ENCODE assay signal across 1 cellular context in the genomic region with DNA sequence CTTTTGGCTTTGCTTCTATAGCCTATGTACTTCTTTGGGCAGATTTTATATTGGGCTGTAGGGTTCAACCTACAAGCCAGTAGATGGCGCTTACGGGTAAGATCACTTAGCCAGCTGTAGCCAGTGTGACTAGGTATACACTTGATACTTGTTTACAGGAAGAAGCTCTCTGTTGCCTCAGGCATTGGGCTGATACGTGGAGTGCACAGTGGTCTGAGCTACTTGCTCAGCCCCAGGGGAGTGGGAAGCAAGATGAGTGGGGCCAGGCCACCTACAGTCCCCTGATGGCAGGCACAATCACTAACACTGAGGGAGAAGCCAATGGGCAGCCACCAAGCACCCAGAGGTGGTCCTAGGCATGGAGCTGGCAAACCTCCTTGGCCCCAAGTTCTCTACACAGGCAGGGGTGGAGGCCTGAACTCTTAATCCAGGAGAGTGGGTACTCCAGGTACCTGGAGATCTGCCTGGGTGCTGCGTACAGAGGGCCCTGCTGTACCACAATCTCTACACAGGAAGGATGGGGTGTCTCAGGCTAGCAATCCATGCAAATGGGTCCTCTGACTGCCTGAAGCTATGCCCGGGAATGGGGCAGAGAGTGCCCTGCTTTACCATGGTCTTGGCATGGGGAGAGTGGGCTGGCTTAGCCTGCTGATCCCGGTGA.
TF ChIP-seq lines count a peak whose summit lies in the region.

No MANE protein-coding gene starts in this region.

TF ChIP-seq in HCT116, 20 proteins besides CTCF, POLR2A, EP300 and RAD21 (continued from another document):
- TF ChIP-seq REST (IDR thresholded peaks at IDR 0.05; ENCODE audit: low read depth): no peak
- no peak for TF ChIP-seq POLR2AphosphoS5 (IDR thresholded peaks at IDR 0.05; ENCODE audit: low read depth, low read length)
- TF ChIP-seq EZH2phosphoT487 (IDR thresholded peaks at IDR 0.05; ENCODE audit: borderline replicate concordance): no peak
- TF ChIP-seq, protein P1, sequence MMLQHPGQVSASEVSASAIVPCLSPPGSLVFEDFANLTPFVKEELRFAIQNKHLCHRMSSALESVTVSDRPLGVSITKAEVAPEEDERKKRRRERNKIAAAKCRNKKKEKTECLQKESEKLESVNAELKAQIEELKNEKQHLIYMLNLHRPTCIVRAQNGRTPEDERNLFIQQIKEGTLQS (IDR thresholded peaks at IDR 0.05): no peak
- no peak for TF ChIP-seq CEBPB (IDR thresholded peaks at IDR 0.05; ENCODE audit: low read depth)
- no peak for TF ChIP-seq CBX3 (IDR thresholded peaks at IDR 0.05; ENCODE audit: low read depth)
- TF ChIP-seq SIN3A (IDR thresholded peaks at IDR 0.05; ENCODE audit: low read depth): no peak
- TF ChIP-seq ELF1 (IDR thresholded peaks at IDR 0.05; ENCODE audit: borderline replicate concordance, low read depth): no peak
- TF ChIP-seq EGR1 (IDR thresholded peaks at IDR 0.05; ENCODE audit: low read depth): no peak
- TF ChIP-seq, protein P2, sequence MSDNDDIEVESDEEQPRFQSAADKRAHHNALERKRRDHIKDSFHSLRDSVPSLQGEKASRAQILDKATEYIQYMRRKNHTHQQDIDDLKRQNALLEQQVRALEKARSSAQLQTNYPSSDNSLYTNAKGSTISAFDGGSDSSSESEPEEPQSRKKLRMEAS (IDR thresholded peaks at IDR 0.05): no peak
- no peak for TF ChIP-seq ZFX (IDR thresholded peaks at IDR 0.05)
- TF ChIP-seq EZH2 (IDR thresholded peaks at IDR 0.05): no peak
